ENCODE assay signal across 22 cellular contexts in the genomic region with DNA sequence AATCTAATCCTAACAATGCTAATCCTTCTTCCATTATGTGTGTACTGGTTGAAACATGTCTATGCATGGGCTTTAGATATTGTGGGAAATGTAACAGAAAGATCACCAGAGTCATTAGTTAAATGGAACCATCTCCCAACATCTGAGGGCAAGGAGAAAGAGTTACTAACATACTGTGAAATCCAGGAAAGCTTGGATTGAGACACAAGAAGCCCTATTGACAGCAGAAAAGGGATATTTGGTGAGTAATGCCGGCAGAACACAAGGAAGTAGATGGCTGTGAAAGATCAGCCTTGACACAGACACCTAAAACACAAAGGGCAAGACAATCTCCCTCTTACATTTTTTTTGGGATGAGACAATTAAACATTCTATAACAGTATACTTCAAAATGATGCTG. TPM values are rescaled to one million over a fixed set of nuclear protein-coding genes. Genes with fewer than 3 reads are reported as not detected.
A peak's percentile ranks its signal among the peaks of the same experiment; 100 is the strongest.
DNase-seq lines count a peak whose midpoint lies in the region; ATAC-seq and TF ChIP-seq lines count a peak whose summit lies in the region.
"Had no signal": no experiment of that assay in that cellular context is flagged by ENCODE, and none has a peak within 500 bp of the region (broad histone marks: within the 10 kb centered on the region; RNA-seq: fewer than 3 reads in every experiment).

No MANE protein-coding gene starts in this region.

- no peak overlapping the region for H2AFZ ChIP-seq in SK-N-SH (ENCODE audit: low read depth)

- CTCF ChIA-PET in SK-N-SH (lab: Yijun Ruan, JAX), result interaction anchor here (0.7 kb wide), 1 partner anchor 107 kb away, joined by 3 read pairs; no protein-coding TSS in a partner anchor

- H3K23ac ChIP-seq in mesendoderm (ENCODE audit: low read length), result peak overlapping the region; percentile 67

- no peak for TF ChIP-seq CTCF in SK-N-SH (IDR thresholded peaks at IDR 0.05)

- no peak overlapping the region for H2BK5ac ChIP-seq in mesendoderm (ENCODE audit: low read length)

- H4K5ac ChIP-seq in mesendoderm (ENCODE audit: low read length), result no peak overlapping the region

- no CpG with 5 or more reads among the region's 1 CpG for WGBS in mesendoderm (ENCODE audit: extremely low coverage, insufficient coverage, low lambda C conversion rate)
- 63% methylated on average over 1 of the region's 1 CpG for WGBS in SK-N-SH (ENCODE audit: low lambda C conversion rate)

- H2BK120ac ChIP-seq in mesendoderm (ENCODE audit: low read depth, low read length), result no peak overlapping the region

- H4K8ac ChIP-seq in mesendoderm (ENCODE audit: low read depth, low read length), result no peak overlapping the region

- no peaks in the 10 kb centered on the region for H3F3A ChIP-seq in SK-N-SH (replicated peaks; ENCODE audit: insufficient read depth)

- H3K9me2 ChIP-seq in SK-N-SH, result no peaks in the 10 kb centered on the region

- H2AK5ac ChIP-seq in mesendoderm (ENCODE audit: low read length), result no peak overlapping the region

- H3K27me3 ChIP-seq in mesendoderm (ENCODE audit: insufficient read depth, low read length, poor library complexity), result no peaks in the 10 kb centered on the region
- no peaks in the 10 kb centered on the region for H3K27me3 ChIP-seq in SK-N-SH (ENCODE audit: insufficient read depth)
- H3K27me3 ChIP-seq: Peyer's patch had no signal

- H3K36me3 ChIP-seq in mesendoderm (ENCODE audit: control insufficient read depth, insufficient read depth, low read length), result no peaks in the 10 kb centered on the region
- H3K36me3 ChIP-seq in SK-N-SH (replicated peaks in 1 of 2; ENCODE audit: control insufficient read depth in 1 of 2, insufficient read depth in 2 of 2, low read length in 1 of 2), result no peaks in the 10 kb centered on the region
- H3K36me3 ChIP-seq: Peyer's patch had no signal

- TF ChIP-seq RAD21 in SK-N-SH (IDR thresholded peaks at IDR 0.05; ENCODE audit: low read length), result no peak

- H3K4ac ChIP-seq in mesendoderm (ENCODE audit: low read depth, low read length), result no peak overlapping the region

- H3K79me1 ChIP-seq in mesendoderm (ENCODE audit: low read length), result no peaks in the 10 kb centered on the region

- H2BK15ac ChIP-seq in mesendoderm (replicated peaks; ENCODE audit: low read depth), result peak overlapping the region; percentile 27

- no peak for ATAC-seq in HG03159 (IDR thresholded peaks at IDR 0.05; ENCODE audit: unreplicated experiment)

- peak; percentile 3 for DNase-seq in COLO829 (ENCODE audit: low spot score)
- peak; percentile 8 for DNase-seq in M059J (ENCODE audit: low read depth)
- DNase-seq in epithelial cell of prostate (ENCODE audit: low read depth, low spot score), result peak; percentile 31
- DNase-seq in mesendoderm, result no peak
- DNase-seq in SK-N-SH, result no peak
- DNase-seq in NCI-H146 treated with DMSO at 0.1 percent for 48 hours (lab: John Stamatoyannopoulos, UW; ENCODE audit: unreplicated experiment), result no peak
- DNase-seq: AML-193, C1 segment of cervical spinal cord, DMS79, H7, KBM-7, NCI-H1092 treated with DMSO at 0.1 percent for 48 hours, NCI-H1436 treated with DMSO at 0.1 percent for 48 hours, NCI-H2029, NCI-H226, NCI-H524, NCI-H774 had no signal

- no peak overlapping the region for H3K18ac ChIP-seq in mesendoderm (ENCODE audit: low read length)

- H3K9ac ChIP-seq in mesendoderm (ENCODE audit: low read length) (no peak overlapping the region), SK-N-SH (no peak overlapping the region)

- POLR2A ChIA-PET in SK-N-SH (lab: Yijun Ruan, JAX), result no interaction called here

- H3K4me2 ChIP-seq in mesendoderm (ENCODE audit: low read length) (no peak overlapping the region), SK-N-SH (no peak overlapping the region)

- H3K4me1 ChIP-seq in mesendoderm (ENCODE audit: control insufficient read depth, low read depth, low read length), result peaks cover 2% of the 10 kb centered on the region
- H3K4me1 ChIP-seq in SK-N-SH (ENCODE audit: control insufficient read depth in 1 of 2, insufficient read depth in 2 of 2, low read depth in 1 of 2, low read length in 1 of 2), result no peaks in the 10 kb centered on the region
- H3K4me1 ChIP-seq: Peyer's patch had no signal

- no peaks in the 10 kb centered on the region; the same call in 1 of the 2 replicates for H3K9me3 ChIP-seq in SK-N-SH
- H3K9me3 ChIP-seq: Peyer's patch had no signal

- TF ChIP-seq EP300 in SK-N-SH (IDR thresholded peaks at IDR 0.05; ENCODE audit: borderline replicate concordance in 1 of 2, low read depth in 1 of 2, low read length in 1 of 2), result no peak

- H4K20me1 ChIP-seq in SK-N-SH (ENCODE audit: insufficient read depth), result no peaks in the 10 kb centered on the region

- no peak overlapping the region for H3K4me3 ChIP-seq in mesendoderm (ENCODE audit: low read length)
- no peak overlapping the region for H3K4me3 ChIP-seq in SK-N-SH (ENCODE audit: low read depth in 2 of 2, low read length in 1 of 2)
- H3K4me3 ChIP-seq: Peyer's patch had no signal

- H3K27ac ChIP-seq in epithelial cell of prostate (peak overlapping the region; percentile 15), mesendoderm (ENCODE audit: low read depth, low read length) (no peak overlapping the region), SK-N-SH (ENCODE audit: low read depth in 2 of 2, low read length in 1 of 2) (no peak overlapping the region)
- H3K27ac ChIP-seq: HL-60, Peyer's patch had no signal

- H3K79me2 ChIP-seq in mesendoderm (ENCODE audit: control insufficient read depth, insufficient read depth, low read length) (no peaks in the 10 kb centered on the region), SK-N-SH (ENCODE audit: insufficient read depth) (no peaks in the 10 kb centered on the region)

- H3K56ac ChIP-seq in mesendoderm (ENCODE audit: low read length), result no peak overlapping the region

TF ChIP-seq in SK-N-SH, 30 proteins besides CTCF, POLR2A, EP300 and RAD21 (continues in another document):
- TF ChIP-seq NFIC (IDR thresholded peaks at IDR 0.05; ENCODE audit: borderline replicate concordance) (no peak), GABPA (IDR thresholded peaks at IDR 0.05; ENCODE audit: low read depth) (no peak), MEF2A (IDR thresholded peaks at IDR 0.05; ENCODE audit: borderline replicate concordance, low read depth) (no peak), FOXM1 (IDR thresholded peaks at IDR 0.05; ENCODE audit: low read depth) (no peak), PBX3 (IDR thresholded peaks at IDR 0.05) (no peak)
- TF ChIP-seq, protein P1, sequence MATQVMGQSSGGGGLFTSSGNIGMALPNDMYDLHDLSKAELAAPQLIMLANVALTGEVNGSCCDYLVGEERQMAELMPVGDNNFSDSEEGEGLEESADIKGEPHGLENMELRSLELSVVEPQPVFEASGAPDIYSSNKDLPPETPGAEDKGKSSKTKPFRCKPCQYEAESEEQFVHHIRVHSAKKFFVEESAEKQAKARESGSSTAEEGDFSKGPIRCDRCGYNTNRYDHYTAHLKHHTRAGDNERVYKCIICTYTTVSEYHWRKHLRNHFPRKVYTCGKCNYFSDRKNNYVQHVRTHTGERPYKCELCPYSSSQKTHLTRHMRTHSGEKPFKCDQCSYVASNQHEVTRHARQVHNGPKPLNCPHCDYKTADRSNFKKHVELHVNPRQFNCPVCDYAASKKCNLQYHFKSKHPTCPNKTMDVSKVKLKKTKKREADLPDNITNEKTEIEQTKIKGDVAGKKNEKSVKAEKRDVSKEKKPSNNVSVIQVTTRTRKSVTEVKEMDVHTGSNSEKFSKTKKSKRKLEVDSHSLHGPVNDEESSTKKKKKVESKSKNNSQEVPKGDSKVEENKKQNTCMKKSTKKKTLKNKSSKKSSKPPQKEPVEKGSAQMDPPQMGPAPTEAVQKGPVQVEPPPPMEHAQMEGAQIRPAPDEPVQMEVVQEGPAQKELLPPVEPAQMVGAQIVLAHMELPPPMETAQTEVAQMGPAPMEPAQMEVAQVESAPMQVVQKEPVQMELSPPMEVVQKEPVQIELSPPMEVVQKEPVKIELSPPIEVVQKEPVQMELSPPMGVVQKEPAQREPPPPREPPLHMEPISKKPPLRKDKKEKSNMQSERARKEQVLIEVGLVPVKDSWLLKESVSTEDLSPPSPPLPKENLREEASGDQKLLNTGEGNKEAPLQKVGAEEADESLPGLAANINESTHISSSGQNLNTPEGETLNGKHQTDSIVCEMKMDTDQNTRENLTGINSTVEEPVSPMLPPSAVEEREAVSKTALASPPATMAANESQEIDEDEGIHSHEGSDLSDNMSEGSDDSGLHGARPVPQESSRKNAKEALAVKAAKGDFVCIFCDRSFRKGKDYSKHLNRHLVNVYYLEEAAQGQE (IDR thresholded peaks at IDR 0.05; ENCODE audit: low read depth, low read length), result no peak
- TF ChIP-seq, protein P2, sequence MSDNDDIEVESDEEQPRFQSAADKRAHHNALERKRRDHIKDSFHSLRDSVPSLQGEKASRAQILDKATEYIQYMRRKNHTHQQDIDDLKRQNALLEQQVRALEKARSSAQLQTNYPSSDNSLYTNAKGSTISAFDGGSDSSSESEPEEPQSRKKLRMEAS (IDR thresholded peaks at IDR 0.05; ENCODE audit: low read depth), result no peak

RNA-seq across cellular contexts. Expression of gene LAMA1, which starts 28.5 kb away (rescaled TPM):
- 0.39 and 1.6 TPM in 2 replicates for total RNA-seq in M059J (2014; rRNA removed; shearing (Covaris generic))
- polyA plus RNA-seq in mesendoderm (2013, experiment 1 of 2), result 13.5 TPM
- polyA plus RNA-seq in mesendoderm (2013, experiment 2 of 2), result 13.6 TPM
- 0.07 and 0.11 TPM in 2 replicates for polyA plus RNA-seq in SK-N-SH (2012; rRNA removed)
- 0.13 and 0.24 TPM in 2 replicates for polyA plus RNA-seq in SK-N-SH (2012; cell fraction: cytosol; rRNA removed)
- polyA plus RNA-seq in SK-N-SH (2012; cell fraction: nucleus; rRNA removed), result 0.24 and 0.38 TPM in 2 replicates
- total RNA-seq: HT-29, OCI-LY7 had no signal

Comparison
In these comparisons a context has a peak if more than half of its experiments do, and no peak if none do; other contexts are left out.
1. DNase-seq: peak in COLO829 (single experiment), M059J (single experiment) and epithelial cell of prostate (single experiment); none in mesendoderm (single experiment), SK-N-SH (single experiment) and NCI-H146 treated with DMSO at 0.1 percent for 48 hours (single experiment).